7 cellular contexts compared by ENCODE assay signal in the genomic region with DNA sequence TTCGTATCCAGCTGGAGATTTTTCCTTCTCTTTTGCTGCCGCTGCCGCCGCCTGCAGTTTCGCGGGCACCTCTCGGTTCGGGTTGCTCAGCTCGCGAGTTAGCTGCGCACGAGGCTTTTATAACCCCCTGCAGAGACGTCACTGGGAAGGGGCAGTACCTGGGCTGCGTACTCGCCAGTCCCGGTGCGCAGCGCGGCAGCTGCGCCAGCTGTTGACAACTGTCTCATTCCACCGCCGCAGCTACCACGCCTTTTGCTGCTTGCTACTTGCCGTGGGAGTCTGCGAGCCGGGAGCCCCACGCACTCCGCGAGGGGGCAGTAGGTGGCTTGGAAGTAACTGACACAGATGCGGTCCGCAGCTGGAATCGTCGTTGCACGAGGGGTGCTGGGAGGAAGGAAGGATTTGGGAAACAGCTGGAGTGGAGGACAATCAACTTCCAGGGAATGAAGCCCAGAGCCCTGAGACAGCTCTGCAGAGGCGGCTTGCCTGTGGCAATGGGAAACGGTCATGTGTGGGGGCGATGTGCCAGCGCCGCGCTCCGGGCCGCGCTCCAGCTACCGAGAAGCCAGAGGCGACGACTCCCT. TPM values are rescaled to one million over a fixed set of nuclear protein-coding genes. Genes with fewer than 3 reads are reported as not detected.
DNase-seq lines count a peak whose midpoint lies in the region; TF ChIP-seq lines count a peak whose summit lies in the region.

A gene with protein sequence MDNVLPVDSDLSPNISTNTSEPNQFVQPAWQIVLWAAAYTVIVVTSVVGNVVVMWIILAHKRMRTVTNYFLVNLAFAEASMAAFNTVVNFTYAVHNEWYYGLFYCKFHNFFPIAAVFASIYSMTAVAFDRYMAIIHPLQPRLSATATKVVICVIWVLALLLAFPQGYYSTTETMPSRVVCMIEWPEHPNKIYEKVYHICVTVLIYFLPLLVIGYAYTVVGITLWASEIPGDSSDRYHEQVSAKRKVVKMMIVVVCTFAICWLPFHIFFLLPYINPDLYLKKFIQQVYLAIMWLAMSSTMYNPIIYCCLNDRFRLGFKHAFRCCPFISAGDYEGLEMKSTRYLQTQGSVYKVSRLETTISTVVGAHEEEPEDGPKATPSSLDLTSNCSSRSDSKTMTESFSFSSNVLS (minus strand): TSS at position 93 of the 584 bp plus-strand sequence. CDS start 586 bp downstream, outside the sequence.

- H3K4me1 ChIP-seq in H9 (ENCODE audit: insufficient read depth, low read length) (peaks cover 3% of the 10 kb centered on the region; the same call in 1 of the 2 replicates), tibial nerve (peaks cover 0 to 26% (median 14%) of the 10 kb centered on the region in 4 donors)

- peak within 1 kb of the TSS; percentile 69 to 87 for H3K4me3 Mint-ChIP-seq in H9
- H3K4me3 Mint-ChIP-seq in activated T-helper 2 cell treated with anti-CD3 and anti-CD28 coated beads, Interferon-gamma antibody, Interleukin-2, Interleukin-4, amounts not matched to agents 10 μg/mL and 5 μg/mL and 100 μg/mL, durations not matched to agents 14 hours and 24 hours and 36 hours (ENCODE audit: low read depth): no peak within 1 kb of the TSS

- H4K20me1 ChIP-seq in H9 (ENCODE audit: control insufficient read depth, insufficient read depth, insufficient read length): peaks cover 3% of the 10 kb centered on the region

- H3K4me1 Mint-ChIP-seq in H9: peaks cover 24 to 44% of the 10 kb centered on the region in 2 experiments
- H3K4me1 Mint-ChIP-seq in activated T-helper 2 cell treated with anti-CD3 and anti-CD28 coated beads, Interferon-gamma antibody, Interleukin-2, Interleukin-4, amounts not matched to agents 10 μg/mL and 5 μg/mL and 100 μg/mL, durations not matched to agents 14 hours and 24 hours and 36 hours (ENCODE audit: low read depth): peaks cover 3% of the 10 kb centered on the region

- H3K9me3 ChIP-seq in H9 (ENCODE audit: control insufficient read depth, low read depth, low read length) (no peaks in the 10 kb centered on the region), tibial nerve (no peaks in the 10 kb centered on the region)

- H3K9me3 Mint-ChIP-seq in H9: no peaks in the 10 kb centered on the region
- H3K9me3 Mint-ChIP-seq in activated T-helper 2 cell treated with anti-CD3 and anti-CD28 coated beads, Interferon-gamma antibody, Interleukin-2, Interleukin-4, amounts not matched to agents 10 μg/mL and 5 μg/mL and 100 μg/mL, durations not matched to agents 14 hours and 24 hours and 36 hours: no peaks in the 10 kb centered on the region

- no peaks in the 10 kb centered on the region for H3K36me3 Mint-ChIP-seq in H9 (ENCODE audit: insufficient read depth in 1 of 3, low read depth in 3 of 3)
- no peaks in the 10 kb centered on the region for H3K36me3 Mint-ChIP-seq in activated T-helper 2 cell treated with anti-CD3 and anti-CD28 coated beads, Interferon-gamma antibody, Interleukin-2, Interleukin-4, amounts not matched to agents 10 μg/mL and 5 μg/mL and 100 μg/mL, durations not matched to agents 14 hours and 24 hours and 36 hours (ENCODE audit: low read depth)

- no peak within 1 kb of the TSS for H2BK12ac ChIP-seq in H9 (ENCODE audit: insufficient read length, low read depth, low read length)

- no peak within 1 kb of the TSS for H2AK5ac ChIP-seq in H9 (ENCODE audit: insufficient read length, low read length)

- TF ChIP-seq CTCF in GM12864 (IDR thresholded peaks at IDR 0.05; ENCODE audit: low read depth, low read length, missing control alignments): peak; percentile 59
- TF ChIP-seq CTCF in H9 (conservative IDR thresholded peaks at IDR 0.05): peak; percentile 53; the same call in 2 of the 3 replicates
- peak; percentile 92 for TF ChIP-seq CTCF in foreskin fibroblast (IDR thresholded peaks at IDR 0.05; ENCODE audit: low read depth, low read length)
- TF ChIP-seq CTCF in tibial nerve (IDR thresholded peaks at IDR 0.05): peak; percentile 21 to 35 (median 29)

- H2BK120ac ChIP-seq in H9 (ENCODE audit: low read depth, low read length, poor library complexity, severe bottlenecking): no peak within 1 kb of the TSS

- H4K91ac ChIP-seq in H9 (ENCODE audit: insufficient read length, low read depth, low read length): no peak within 1 kb of the TSS

- H3K79me2 ChIP-seq in H9 (ENCODE audit: insufficient read depth, low read length): no peaks in the 10 kb centered on the region

- H3K27me3 Mint-ChIP-seq in H9 (ENCODE audit: low read depth): peaks cover 75% of the 10 kb centered on the region
- H3K27me3 Mint-ChIP-seq in activated T-helper 2 cell treated with anti-CD3 and anti-CD28 coated beads, Interferon-gamma antibody, Interleukin-2, Interleukin-4, amounts not matched to agents 10 μg/mL and 5 μg/mL and 100 μg/mL, durations not matched to agents 14 hours and 24 hours and 36 hours (ENCODE audit: low read depth): peaks cover 50% of the 10 kb centered on the region

- peak within 1 kb of the TSS; percentile 92 for H3K4me2 ChIP-seq in H9 (ENCODE audit: insufficient read depth, insufficient read length, low read length)

- H2AFZ ChIP-seq in H9 (ENCODE audit: low read length): no peak within 1 kb of the TSS

- no peak within 1 kb of the TSS for H2BK15ac ChIP-seq in H9 (ENCODE audit: low read depth, low read length)

- no peak within 1 kb of the TSS for H3K23ac ChIP-seq in H9 (ENCODE audit: insufficient read length, low read depth, low read length)

- no peak within 1 kb of the TSS for H3T11ph ChIP-seq in H9 (ENCODE audit: low read length)

- no peak within 1 kb of the TSS for H3K14ac ChIP-seq in H9 (ENCODE audit: insufficient read depth, low read length)

- H3K18ac ChIP-seq in H9 (ENCODE audit: insufficient read length, low read depth, low read length): no peak within 1 kb of the TSS

- H3K36me3 ChIP-seq in tibial nerve: no peaks in the 10 kb centered on the region

- no CpG with 5 or more reads among the region's 46 CpGs for WGBS in H9 (ENCODE audit: extremely low coverage, insufficient read length, low lambda C conversion rate)
- WGBS in tibial nerve, 2 donors: 0% methylated on average over 45 to 46 of the region's 46 CpGs

- no peak within 1 kb of the TSS for H3K4ac ChIP-seq in H9 (ENCODE audit: low read depth, low read length)

- H3K27ac ChIP-seq in H9 (ENCODE audit: insufficient read length, low read depth, low read length): no peak within 1 kb of the TSS
- H3K27ac ChIP-seq in tibial nerve: no peak within 1 kb of the TSS

- H2BK20ac ChIP-seq in H9 (ENCODE audit: low read depth, low read length, poor library complexity, severe bottlenecking): no peak within 1 kb of the TSS

- H3K27me3 ChIP-seq in H9 (ENCODE audit: insufficient read depth, low read length) (peaks cover 36% of the 10 kb centered on the region), tibial nerve (peaks cover 0 to 55% of the 10 kb centered on the region in 2 donors)

- no peak within 1 kb of the TSS for H3K56ac ChIP-seq in H9 (ENCODE audit: insufficient read length, low read depth, low read length)

- DNase-seq in GM12864 (ENCODE audit: low read depth): no peak
- DNase-seq in H9: peak; percentile 69
- DNase-seq in NCI-H2227 treated with DMSO at 0.1 percent for 48 hours (lab: John Stamatoyannopoulos, UW): peak; percentile 70
- peak; percentile 28 for DNase-seq in activated T-helper 2 cell treated with anti-CD3 and anti-CD28 coated beads, Interferon-gamma antibody, Interleukin-2, Interleukin-4, amounts not matched to agents 10 μg/mL and 5 μg/mL and 100 μg/mL, durations not matched to agents 14 hours and 24 hours and 36 hours (ENCODE audit: low spot score)
- DNase-seq in foreskin fibroblast: peak; percentile 63 to 87
- DNase-seq in nucleus accumbens (lab: John Stamatoyannopoulos, UW): peak in 52 of 56 donors; percentile 16 to 80 (median 45)
- peak; percentile 26 to 50 for DNase-seq in tibial nerve (ENCODE audit: low spot score in 2 of 2)

- no peaks in the 10 kb centered on the region for H3K79me1 ChIP-seq in H9 (ENCODE audit: insufficient read depth, low read depth, low read length, poor library complexity, severe bottlenecking)

- peak in 1 of 2 donors; percentile 22 for TF ChIP-seq EP300 in tibial nerve (IDR thresholded peaks at IDR 0.05)

- H3K23me2 ChIP-seq in H9 (ENCODE audit: insufficient read length, low read depth, low read length, poor library complexity, severe bottlenecking): peaks cover 21% of the 10 kb centered on the region

- H4K8ac ChIP-seq in H9 (replicated peaks; ENCODE audit: insufficient read length, low read depth, low read length): no peak within 1 kb of the TSS

- no peak within 1 kb of the TSS for H4K5ac ChIP-seq in H9 (ENCODE audit: insufficient read length, low read depth, low read length)

- TF ChIP-seq POLR2A in tibial nerve (IDR thresholded peaks at IDR 0.05): no peak

- H3K4me3 ChIP-seq in GM12864 (ENCODE audit: low read depth, low read length) (no peak within 1 kb of the TSS), foreskin fibroblast (ENCODE audit: low read depth in 1 of 2, low read length in 2 of 2) (peak within 1 kb of the TSS; percentile 55 to 58), tibial nerve (peak within 1 kb of the TSS; percentile 11 to 45 (median 34))

- H3K9ac ChIP-seq in H9 (ENCODE audit: extremely low read depth, insufficient read length, low read length): no peak within 1 kb of the TSS

- intact Hi-C loops in activated T-helper 2 cell treated with anti-CD3 and anti-CD28 coated beads, Interferon-gamma antibody, Interleukin-2, Interleukin-4, amounts not matched to agents 10 μg/mL and 5 μg/mL and 100 μg/mL, durations not matched to agents 14 hours and 24 hours and 36 hours (cut with micrococcal nuclease): no loop called here

- no peak within 1 kb of the TSS for H2BK5ac ChIP-seq in H9 (ENCODE audit: insufficient read length, low read length)

- H3K27ac Mint-ChIP-seq in H9: no peak within 1 kb of the TSS
- H3K27ac Mint-ChIP-seq in activated T-helper 2 cell treated with anti-CD3 and anti-CD28 coated beads, Interferon-gamma antibody, Interleukin-2, Interleukin-4, amounts not matched to agents 10 μg/mL and 5 μg/mL and 100 μg/mL, durations not matched to agents 14 hours and 24 hours and 36 hours: no peak within 1 kb of the TSS

RNA-seq across cellular contexts. Expression of the gene that starts here (rescaled TPM):
- 0.77 and 1.4 TPM in 2 replicates for total RNA-seq in H9 (2021)
- total RNA-seq in activated T-helper 2 cell treated with anti-CD3 and anti-CD28 coated beads, Interferon-gamma antibody, Interleukin-2, Interleukin-4, amounts not matched to agents 10 μg/mL and 5 μg/mL and 100 μg/mL, durations not matched to agents 14 hours and 24 hours and 36 hours: not detected in 2 replicates
- total RNA-seq in tibial nerve: 10 to 100 TPM in 1 of 4 donors, 1 to 10 TPM in 3; 3.3 to 10.8 (median 5.3) TPM

Comparison
In these comparisons a context has a peak if more than half of its experiments do, and no peak if none do; other contexts are left out.
1. Peak in DNase-seq in activated T-helper 2 cell treated with anti-CD3 and anti-CD28 coated beads, Interferon-gamma antibody, Interleukin-2, Interleukin-4, amounts not matched to agents 10 μg/mL and 5 μg/mL and 100 μg/mL, durations not matched to agents 14 hours and 24 hours and 36 hours; RNA of the gene not detected or under 1 TPM.
2. CTCF ChIP-seq: peak in every context shown above with its lines; median percentile 92 in foreskin fibroblast; 59 in GM12864; 53 in H9; 29 in tibial nerve.